20 cellular contexts compared by ENCODE assay signal in the genomic region with DNA sequence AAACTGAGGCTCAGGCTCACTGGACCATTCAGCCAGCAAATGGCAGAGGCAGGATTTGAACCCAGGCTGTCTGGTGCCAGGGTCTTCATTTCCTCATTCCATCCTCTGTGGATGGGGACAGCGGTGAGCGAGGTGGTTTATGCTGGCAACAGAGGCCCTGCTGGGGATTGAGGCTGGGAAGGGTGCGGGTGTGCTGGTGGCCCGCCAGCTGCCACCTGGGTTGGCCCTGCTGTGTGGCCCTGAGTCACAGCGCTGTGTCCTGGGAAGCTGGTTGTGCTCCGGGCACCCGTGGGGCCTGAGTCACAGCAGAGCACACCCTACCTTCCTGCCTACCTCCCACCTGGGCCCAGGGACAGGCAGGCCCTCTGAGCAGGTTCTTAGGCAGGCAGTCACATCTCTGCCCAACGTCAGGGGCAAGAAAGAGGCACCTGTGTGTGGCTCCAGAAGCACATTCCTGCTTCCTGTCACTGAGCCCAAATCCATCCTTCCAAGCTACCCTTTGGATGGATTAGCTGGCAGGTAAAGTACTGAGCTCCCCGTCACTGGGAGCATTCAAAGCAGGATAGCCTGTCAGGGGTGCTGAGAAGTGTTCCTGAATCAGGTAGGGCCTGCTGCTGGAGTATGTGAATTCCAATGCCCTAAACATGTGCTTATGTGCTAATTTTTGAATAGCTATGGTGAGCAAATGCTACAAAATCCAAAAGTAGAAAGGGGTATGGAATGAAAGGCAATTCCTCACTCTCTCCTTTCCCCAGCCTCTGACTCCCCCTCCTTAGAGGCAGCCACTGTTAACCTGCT. TPM values are rescaled to one million over a fixed set of nuclear protein-coding genes. Genes with fewer than 3 reads are reported as not detected.
DNase-seq lines count a peak whose midpoint lies in the region; ATAC-seq, FAIRE-seq and TF ChIP-seq lines count a peak whose summit lies in the region.
"Had no signal": no experiment of that assay in that cellular context is flagged by ENCODE, and none has a peak within 500 bp of the region (broad histone marks: within the 10 kb centered on the region; RNA-seq: fewer than 3 reads in every experiment).

No MANE protein-coding gene starts in this region.

- BruUV-seq in HCT116 (replicated peaks; lab: Mats Ljungman, UMichigan): no TSS peak

- H2AFZ ChIP-seq in HCT116 (ENCODE audit: low read depth, low read length, poor library complexity, severe bottlenecking): no peak overlapping the region

- RAD21 ChIA-PET in HCT116 (lab: Charles Lee; ENCODE audit: low non-redundant PET in 1 of 2, low total read pairs in 2 of 2, uncharacterized antibody in 2 of 2, unreplicated experiment in 2 of 2): no interaction called here

- 57 to 60% methylated on average over 9 of the region's 9 CpGs for WGBS in esophagus, 2 donors
- WGBS in pancreas, 2 donors: 40 to 45% methylated on average over 9 of the region's 9 CpGs

- H3K4me3 ChIP-seq in HCT116 (replicated peaks in 1 of 2; ENCODE audit: low read depth in 1 of 2, low read length in 2 of 2) (no peak overlapping the region), esophagus (ENCODE audit: low read depth in 1 of 2, low read length in 2 of 2) (no peak overlapping the region), pancreas (no peak overlapping the region)
- H3K4me3 ChIP-seq: left lung had no signal

- ATAC-seq in HCT116 (peak; percentile 32), pancreas (peak; percentile 44 to 59 (median 50))
- ATAC-seq: left lung; stimulated activated naive CD8-positive, alpha-beta T cell treated with anti-CD3 and anti-CD28 coated beads, Interleukin-15, amount 100 ng/mL, for 72 hours; T-cell had no signal

- no peak for TF ChIP-seq RAD21 in HCT116 (IDR thresholded peaks at IDR 0.05; ENCODE audit: low read depth)

- H3K9me3 ChIP-seq in HCT116 (ENCODE audit: control insufficient read depth in 1 of 2, insufficient read depth in 1 of 2, low read depth in 1 of 2, low read length in 2 of 2): no peaks in the 10 kb centered on the region
- no peaks in the 10 kb centered on the region for H3K9me3 ChIP-seq in esophagus (ENCODE audit: control insufficient read depth in 2 of 2, insufficient read depth in 1 of 2, low read depth in 1 of 2, low read length in 1 of 2)
- no peaks in the 10 kb centered on the region for H3K9me3 ChIP-seq in pancreas
- H3K9me3 ChIP-seq: left lung had no signal

- CTCF ChIA-PET in HCT116 (lab: Charles Lee): interaction anchor here (0.7 kb wide), 1 partner anchor 12 kb away, joined by 3 read pairs; no protein-coding TSS in a partner anchor

- no peak for TF ChIP-seq POLR2A in HCT116 (IDR thresholded peaks at IDR 0.05; ENCODE audit: borderline replicate concordance, extremely low read depth, insufficient read depth, insufficient read length)

- H3K79me2 ChIP-seq in HCT116 (ENCODE audit: insufficient read depth, low read length): no peaks in the 10 kb centered on the region

- POLR2A ChIA-PET in HCT116 (lab: Charles Lee): interaction anchor here (1.2 to 1.3 kb wide), 3 partner anchors 21 to 102 kb away, joined by 3 to 8 read pairs (median 4); a partner anchor contains a TSS

- intact Hi-C loops in HCT116 (cut with micrococcal nuclease): no loop called here
- intact Hi-C loops in pancreas (cut with DNase I): no loop called here

- no peak for FAIRE-seq in pancreas (lab: Jason Lieb, UNC)

- no peaks in the 10 kb centered on the region for H3K9me2 ChIP-seq in HCT116 (ENCODE audit: insufficient read depth)

- H3K36me3 ChIP-seq in HCT116 (ENCODE audit: control insufficient read depth in 1 of 2, insufficient read depth in 2 of 2, low read length in 2 of 2) (no peaks in the 10 kb centered on the region), esophagus (ENCODE audit: control insufficient read depth in 2 of 2, insufficient read depth in 2 of 2, low read length in 1 of 2) (no peaks in the 10 kb centered on the region), pancreas (no peaks in the 10 kb centered on the region)
- H3K36me3 ChIP-seq: left lung had no signal

- H3K27me3 ChIP-seq in HCT116 (ENCODE audit: insufficient read depth, low read length): no peaks in the 10 kb centered on the region
- no peaks in the 10 kb centered on the region for H3K27me3 ChIP-seq in esophagus (ENCODE audit: control insufficient read depth in 1 of 2, insufficient read depth in 2 of 2, low read length in 2 of 2)
- H3K27me3 ChIP-seq in pancreas: no peaks in the 10 kb centered on the region
- H3K27me3 ChIP-seq: left lung had no signal

- H3K4me1 ChIP-seq in HCT116 (ENCODE audit: control insufficient read depth in 1 of 2, insufficient read depth in 2 of 2, low read length in 2 of 2) (peaks cover 71 to 86% of the 10 kb centered on the region in 2 experiments), esophagus (ENCODE audit: control insufficient read depth in 2 of 2, insufficient read depth in 2 of 2, low read length in 1 of 2) (peaks cover 6 to 33% of the 10 kb centered on the region in 2 donors), pancreas (peaks cover 0 to 9% (median 4%) of the 10 kb centered on the region in 3 donors)

- H3K27ac ChIP-seq in HCT116 (ENCODE audit: low read depth, low read length): peak overlapping the region; percentile 56
- peak overlapping the region; percentile 74 to 89 for H3K27ac ChIP-seq in esophagus (ENCODE audit: low read depth in 2 of 2, low read length in 1 of 2)
- peak overlapping the region; percentile 31 to 83 (median 60) for H3K27ac ChIP-seq in pancreas
- H3K27ac ChIP-seq: left lung had no signal

- peak overlapping the region; percentile 66 for H3K9ac ChIP-seq in HCT116 (ENCODE audit: low read length)

- DNase-seq in HCT116 (ENCODE audit: low read depth, low spot score) (peak; percentile 38), SW480 (ENCODE audit: low spot score) (peak; percentile 64), pancreas (peak in 3 of 6 donors; percentile 31 to 67 (median 65)), NCI-H2107 (lab: John Stamatoyannopoulos, UW) (no peak), NCI-H187 (lab: John Stamatoyannopoulos, UW) (no peak), iPS-NIHi7 (ENCODE audit: extremely low spot score) (no peak), T1000 (lab: John Stamatoyannopoulos, UW) (no peak)
- DNase-seq: activated CD4-positive, alpha-beta T cell treated with anti-CD3 and anti-CD28 coated beads, Interleukin-2, amount 10 ng/mL, durations not matched to agents 7 days and 5 days; activated CD8-positive, alpha-beta memory T cell treated with anti-CD3 and anti-CD28 coated beads, Interleukin-2, amount 50 U/mL, for 48 hours; activated gamma-delta T cell; COR-L47; erythroblast; H7; left lung; NCI-H146; SHP77 treated with DMSO at 0.1 percent for 48 hours; stimulated activated CD4-positive, alpha-beta T cell treated with anti-CD3 and anti-CD28 coated beads, Interleukin-4, amount 100 ng/mL, for 24 hours; stimulated activated naive CD8-positive, alpha-beta T cell treated with anti-CD3 and anti-CD28 coated beads, Interleukin-15, amount 100 ng/mL, for 72 hours; T-cell had no signal

- H3K4me2 ChIP-seq in HCT116 (ENCODE audit: low read length): peak overlapping the region; percentile 81

- no peak for TF ChIP-seq CTCF in HCT116 (IDR thresholded peaks at IDR 0.05 in 2 of 3, conservative IDR thresholded peaks at IDR 0.05 in 1 of 3; ENCODE audit: borderline replicate concordance in 1 of 3, insufficient read depth in 1 of 3, low read depth in 2 of 3, low read length in 2 of 3)
- no peak for TF ChIP-seq CTCF in pancreas (IDR thresholded peaks at IDR 0.05)

- H4K20me1 ChIP-seq in HCT116 (ENCODE audit: insufficient read depth): no peaks in the 10 kb centered on the region

TF ChIP-seq in HCT116, 20 proteins besides CTCF, POLR2A, EP300 and RAD21:
- TF ChIP-seq ELF1 (IDR thresholded peaks at IDR 0.05; ENCODE audit: borderline replicate concordance, low read depth) (no peak), SIN3A (IDR thresholded peaks at IDR 0.05; ENCODE audit: low read depth) (no peak), SRF (IDR thresholded peaks at IDR 0.05; ENCODE audit: low read depth) (no peak), CBX3 (IDR thresholded peaks at IDR 0.05; ENCODE audit: low read depth) (no peak), POLR2AphosphoS5 (IDR thresholded peaks at IDR 0.05; ENCODE audit: low read depth, low read length) (0 out of 2 replicates have a peak, but pooled peaks have one; percentile 21)
TF ChIP-seq in HCT116: peak in this region for 1.

RNA-seq across cellular contexts. Expression of a gene that starts 53.9 kb away (rescaled TPM):
- 113 TPM for total RNA-seq in HCT116 (2021; ENCODE audit: unreplicated experiment)
- 49.1 and 50.9 TPM in 2 replicates for polyA plus RNA-seq in HCT116 (2012)
- polyA plus RNA-seq in esophagus: 10 to 100 TPM in 1 of 2 donors, 1 to 10 TPM in 1; 6.9 to 19.6 TPM
- 10 to 100 TPM; 18.9 to 83.4 (median 37.0) TPM for total RNA-seq in pancreas
- 10 to 100 TPM; 10.9 to 16.0 TPM for polyA plus RNA-seq in pancreas

Comparison
In these comparisons a context has a peak if more than half of its experiments do, and no peak if none do; other contexts are left out.
1. DNase-seq: peak in HCT116 (single experiment) and SW480 (single experiment); none in NCI-H2107 (single experiment), NCI-H187 (0 of 2), iPS-NIHi7 (single experiment) and T1000 (single experiment).
2. Peak in every context shown above with its lines, with median percentiles within 50 percentile points of each other: H3K27ac ChIP-seq.